In genomic region chr1:159923203-159924024, GRCh38 we compare ENCODE assay signal across 8 cellular contexts. TPM values are rescaled to one million over a fixed set of nuclear protein-coding genes. Genes with fewer than 3 reads are reported as not detected.
DNase-seq lines count a peak whose midpoint lies in the region; ATAC-seq and TF ChIP-seq lines count a peak whose summit lies in the region.

No MANE protein-coding gene starts in this region.

- peaks cover 8% of the 10 kb centered on the region for H3K36me3 Mint-ChIP-seq in glutamatergic neuron (ENCODE audit: unreplicated experiment)

- ATAC-seq in GM21381 (IDR thresholded peaks at IDR 0.05; ENCODE audit: unreplicated experiment) (peak; percentile 29), RWPE2 (ENCODE audit: low read depth) (peak; percentile 56), psoas muscle (peak; percentile 27 to 63 (median 34))

- H3K9me3 ChIP-seq in RWPE2 (ENCODE audit: severe bottlenecking) (no peaks in the 10 kb centered on the region), psoas muscle (no peaks in the 10 kb centered on the region)

- WGBS in psoas muscle, 3 donors: 19 to 31% (median 25%) methylated on average over 20 of the region's 20 CpGs
- WGBS in urinary bladder: 3% methylated on average over 20 of the region's 20 CpGs

- H3K4me1 ChIP-seq in RWPE2 (ENCODE audit: insufficient read depth, poor library complexity, severe bottlenecking): peaks cover 15% of the 10 kb centered on the region
- peaks cover 24% of the 10 kb centered on the region for H3K4me1 ChIP-seq in psoas muscle
- peaks cover 3% of the 10 kb centered on the region for H3K4me1 ChIP-seq in urinary bladder (ENCODE audit: insufficient read depth)

- H3K27me3 ChIP-seq in RWPE2 (ENCODE audit: insufficient read depth, poor library complexity, severe bottlenecking): no peaks in the 10 kb centered on the region
- peaks cover 0 to 24% (median 3%) of the 10 kb centered on the region in 3 donors for H3K27me3 ChIP-seq in psoas muscle (ENCODE audit: insufficient read depth in 3 of 3, low read length in 2 of 3)

- intact Hi-C loops in psoas muscle (cut with DNase I): no loop called here

- peak overlapping the region; percentile 88 for H3K4me3 Mint-ChIP-seq in glutamatergic neuron (ENCODE audit: unreplicated experiment)

- H3K4me1 Mint-ChIP-seq in glutamatergic neuron (ENCODE audit: low read depth, unreplicated experiment): peaks cover 23% of the 10 kb centered on the region

- H3K36me3 ChIP-seq in RWPE2 (ENCODE audit: low read depth) (peaks cover 45% of the 10 kb centered on the region), psoas muscle (ENCODE audit: insufficient read depth in 1 of 2, low read depth in 1 of 2) (peaks cover 0 to 21% of the 10 kb centered on the region in 2 donors), urinary bladder (ENCODE audit: insufficient read depth) (peaks cover 3% of the 10 kb centered on the region)

- peak overlapping the region; percentile 99 for H3K27ac Mint-ChIP-seq in glutamatergic neuron (ENCODE audit: unreplicated experiment)

- peaks cover 17% of the 10 kb centered on the region for H3K9me3 Mint-ChIP-seq in glutamatergic neuron (ENCODE audit: unreplicated experiment)

- H3K27ac ChIP-seq in RWPE2 (ENCODE audit: poor library complexity, severe bottlenecking) (peak overlapping the region; percentile 94), psoas muscle (peak overlapping the region; percentile 84), urinary bladder (ENCODE audit: low read depth) (peak overlapping the region; percentile 95)

- peak; percentile 69 for DNase-seq in CMK (ENCODE audit: low read depth)
- peak; percentile 86 for DNase-seq in HT-29 (ENCODE audit: low spot score)
- DNase-seq in RWPE2 (ENCODE audit: low spot score): no peak
- DNase-seq in activated gamma-delta T cell treated with Interleukin-2 at 50 U/mL for 16 hours: peak; percentile 85
- peak; percentile 53 for DNase-seq in glutamatergic neuron
- DNase-seq in psoas muscle: peak; percentile 80 to 87

- H3K4me3 ChIP-seq in RWPE2 (ENCODE audit: severe bottlenecking) (peak overlapping the region; percentile 87), psoas muscle (peak overlapping the region; percentile 82), urinary bladder (ENCODE audit: low read depth, low read length) (peak overlapping the region; percentile 55)

- TF ChIP-seq CTCF in RWPE2 (IDR thresholded peaks at IDR 0.05; ENCODE audit: poor library complexity, severe bottlenecking) (no peak), glutamatergic neuron (IDR thresholded peaks at IDR 0.05; ENCODE audit: partially characterized antibody, unreplicated experiment) (no peak), psoas muscle (IDR thresholded peaks at IDR 0.05) (no peak)

- H3K27me3 Mint-ChIP-seq in glutamatergic neuron (ENCODE audit: unreplicated experiment): peaks cover 14% of the 10 kb centered on the region

RNA-seq across cellular contexts. Expression of gene TAGLN2, which starts 1.9 kb away (rescaled TPM):
- 778 and 828 TPM in 2 replicates for total RNA-seq in HT-29 (2014; rRNA removed; shearing (Covaris generic))
- total RNA-seq in glutamatergic neuron (ENCODE audit: unreplicated experiment): 160 TPM
- total RNA-seq in psoas muscle: 10 to 100 TPM; 42.8 to 61.3 (median 45.6) TPM
- 10 to 100 TPM; 29.6 to 91.6 (median 56.1) TPM for polyA plus RNA-seq in psoas muscle
- 106 TPM for total RNA-seq in urinary bladder
- 318 TPM for polyA plus RNA-seq in urinary bladder

RNA-seq across cellular contexts. Expression of gene IGSF9, which starts 22.0 kb away (rescaled TPM):
- total RNA-seq in HT-29 (2014; rRNA removed; shearing (Covaris generic)): 5.9 and 6.5 TPM in 2 replicates
- total RNA-seq in glutamatergic neuron (ENCODE audit: unreplicated experiment) (23.4 TPM), psoas muscle (not detected), urinary bladder (1.7 TPM)
- polyA plus RNA-seq in psoas muscle (under 1 TPM in 2 of 3 donors, not detected in 1; 0.01 TPM), urinary bladder (1.6 TPM)

RNA-seq across cellular contexts. Expression of gene CFAP45, which starts 23.4 kb away (rescaled TPM):
- 0.76 TPM in 1 of 2 replicates, not detected in the other for total RNA-seq in HT-29 (2014; rRNA removed; shearing (Covaris generic))
- total RNA-seq in glutamatergic neuron (ENCODE audit: unreplicated experiment) (0.49 TPM), psoas muscle (under 1 TPM in 1 of 4 donors, not detected in 3; 0.42 TPM), urinary bladder (0.48 TPM)
- polyA plus RNA-seq in psoas muscle (under 1 TPM; 0.04 to 0.25 (median 0.13) TPM), urinary bladder (1.0 TPM)

RNA-seq across cellular contexts. Expression of gene SLAMF9, which starts 30.6 kb away (rescaled TPM):
- not detected in 2 replicates for total RNA-seq in HT-29 (2014; rRNA removed; shearing (Covaris generic))
- not detected for total RNA-seq in glutamatergic neuron (ENCODE audit: unreplicated experiment)
- total RNA-seq in psoas muscle: not detected
- polyA plus RNA-seq in psoas muscle: not detected
- not detected for total RNA-seq in urinary bladder
- not detected for polyA plus RNA-seq in urinary bladder
